Comparison of ENCODE assay signal across 1 cellular context in the genomic region with DNA sequence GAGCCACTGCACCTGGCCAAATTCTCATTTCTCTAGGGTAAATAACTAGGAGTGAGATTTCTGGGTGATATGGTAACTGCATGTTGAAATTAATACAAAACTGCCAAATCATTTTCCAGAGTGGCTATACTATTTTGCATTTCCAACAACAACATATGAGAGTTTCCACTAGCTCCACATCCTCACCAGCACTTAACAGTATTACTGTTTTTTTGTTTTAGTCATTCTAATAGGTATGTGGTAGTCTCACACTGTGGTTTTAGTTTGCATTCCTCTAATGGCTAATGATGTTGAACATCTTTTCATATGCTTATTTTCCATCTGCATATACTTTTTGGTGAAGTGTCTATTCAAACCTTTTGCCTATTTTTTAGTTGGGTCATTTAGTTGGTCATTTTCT.
TF ChIP-seq lines count a peak whose summit lies in the region.

No MANE protein-coding gene starts in this region.

TF ChIP-seq in K562, 482 proteins besides CTCF, POLR2A, EP300 and RAD21:
- TF ChIP-seq PTRF (tag; IDR thresholded peaks at IDR 0.05) (no peak), RBM25 (IDR thresholded peaks at IDR 0.05; ENCODE audit: low read depth, low read length, severe bottlenecking) (peak; percentile 20), CSDE1 (IDR thresholded peaks at IDR 0.05) (no peak)
- TF ChIP-seq, protein P1, sequence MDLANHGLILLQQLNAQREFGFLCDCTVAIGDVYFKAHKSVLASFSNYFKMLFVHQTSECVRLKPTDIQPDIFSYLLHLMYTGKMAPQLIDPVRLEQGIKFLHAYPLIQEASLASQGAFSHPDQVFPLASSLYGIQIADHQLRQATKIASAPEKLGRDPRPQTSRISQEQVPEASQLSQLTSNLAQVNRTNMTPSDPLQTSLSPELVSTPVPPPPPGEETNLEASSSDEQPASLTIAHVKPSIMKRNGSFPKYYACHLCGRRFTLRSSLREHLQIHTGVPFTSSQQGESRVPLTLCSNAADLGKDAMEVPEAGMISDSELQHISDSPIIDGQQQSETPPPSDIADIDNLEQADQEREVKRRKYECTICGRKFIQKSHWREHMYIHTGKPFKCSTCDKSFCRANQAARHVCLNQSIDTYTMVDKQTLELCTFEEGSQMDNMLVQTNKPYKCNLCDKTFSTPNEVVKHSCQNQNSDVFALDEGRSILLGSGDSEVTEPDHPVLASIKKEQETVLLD (IDR thresholded peaks at IDR 0.05): no peak
- TF ChIP-seq, protein P2, sequence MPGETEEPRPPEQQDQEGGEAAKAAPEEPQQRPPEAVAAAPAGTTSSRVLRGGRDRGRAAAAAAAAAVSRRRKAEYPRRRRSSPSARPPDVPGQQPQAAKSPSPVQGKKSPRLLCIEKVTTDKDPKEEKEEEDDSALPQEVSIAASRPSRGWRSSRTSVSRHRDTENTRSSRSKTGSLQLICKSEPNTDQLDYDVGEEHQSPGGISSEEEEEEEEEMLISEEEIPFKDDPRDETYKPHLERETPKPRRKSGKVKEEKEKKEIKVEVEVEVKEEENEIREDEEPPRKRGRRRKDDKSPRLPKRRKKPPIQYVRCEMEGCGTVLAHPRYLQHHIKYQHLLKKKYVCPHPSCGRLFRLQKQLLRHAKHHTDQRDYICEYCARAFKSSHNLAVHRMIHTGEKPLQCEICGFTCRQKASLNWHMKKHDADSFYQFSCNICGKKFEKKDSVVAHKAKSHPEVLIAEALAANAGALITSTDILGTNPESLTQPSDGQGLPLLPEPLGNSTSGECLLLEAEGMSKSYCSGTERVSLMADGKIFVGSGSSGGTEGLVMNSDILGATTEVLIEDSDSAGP (CRISPR knock-in tag; IDR thresholded peaks at IDR 0.05): no peak
TF ChIP-seq in K562: peak in this region for 1.
